ENCODE assay signal across 9 cellular contexts in the genomic region with DNA sequence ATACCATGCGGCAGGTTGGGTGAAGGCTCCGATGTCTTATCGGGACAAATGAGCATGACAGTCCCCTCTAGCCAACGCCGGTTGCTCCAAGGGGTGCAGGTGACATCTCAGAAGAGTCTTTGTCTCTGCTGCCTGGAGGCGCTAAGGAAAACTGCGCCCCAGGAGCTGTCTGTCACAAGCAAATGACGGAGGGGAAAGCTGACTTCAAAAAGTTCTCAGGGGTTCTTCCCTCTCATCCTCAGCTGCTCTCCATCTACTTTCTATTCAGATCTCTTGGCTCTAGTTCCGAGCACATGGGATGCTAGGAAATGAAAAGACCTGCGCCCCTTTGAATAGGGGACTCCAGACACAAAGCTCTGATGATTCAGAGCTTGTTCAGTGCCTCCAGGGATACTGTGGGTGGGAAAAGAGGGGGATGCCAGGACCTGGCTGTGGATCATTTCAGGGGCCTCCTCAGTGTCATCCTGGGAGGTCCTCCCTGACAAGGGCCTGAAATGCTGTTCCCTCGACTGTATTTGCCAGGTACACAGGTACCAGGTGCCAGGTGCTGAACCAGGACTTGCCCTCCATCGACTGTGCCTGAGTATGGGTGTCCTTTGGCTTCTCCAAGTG. TPM values are rescaled to one million over a fixed set of nuclear protein-coding genes. Genes with fewer than 3 reads are reported as not detected.
DNase-seq lines count a peak whose midpoint lies in the region; ATAC-seq and TF ChIP-seq lines count a peak whose summit lies in the region.
"Had no signal": no experiment of that assay in that cellular context is flagged by ENCODE, and none has a peak within 500 bp of the region (broad histone marks: within the 10 kb centered on the region; RNA-seq: fewer than 3 reads in every experiment).

No MANE protein-coding gene starts in this region.

- H2AFZ ChIP-seq in GM23338: peak overlapping the region; percentile 100

- H3K27me3 Mint-ChIP-seq in GM23338 (ENCODE audit: insufficient read depth, low read depth, poor library complexity): peaks cover 18% of the 10 kb centered on the region
- H3K27me3 Mint-ChIP-seq in T-helper 17 cell: no peaks in the 10 kb centered on the region

- peaks cover 7% of the 10 kb centered on the region; the same call in 1 of the 2 replicates for H3F3A ChIP-seq in GM23338 (replicated peaks; ENCODE audit: low read depth)

- no peaks in the 10 kb centered on the region for H3K36me3 ChIP-seq in GM23338 (ENCODE audit: insufficient read depth)

- H3K36me3 Mint-ChIP-seq in GM23338 (ENCODE audit: low read depth): no peaks in the 10 kb centered on the region
- peaks cover 6% of the 10 kb centered on the region for H3K36me3 Mint-ChIP-seq in T-helper 17 cell (ENCODE audit: low read depth)

- no peaks in the 10 kb centered on the region for H3K79me2 ChIP-seq in GM23338 (replicated peaks; ENCODE audit: insufficient read depth)

- H3K9me2 ChIP-seq in GM23338 (ENCODE audit: insufficient read depth): no peaks in the 10 kb centered on the region

- H3K27ac ChIP-seq in GM23338 (ENCODE audit: low read depth): no peak overlapping the region

- no peaks in the 10 kb centered on the region for H3K9me3 Mint-ChIP-seq in GM23338

- H3K27ac Mint-ChIP-seq in GM23338 (no peak overlapping the region), T-helper 17 cell (peak overlapping the region; percentile 86)

- H3K4me1 Mint-ChIP-seq in GM23338 (no peaks in the 10 kb centered on the region), T-helper 17 cell (peaks cover 49% of the 10 kb centered on the region)

- intact Hi-C loops in sciatic nerve (cut with DNase I): no loop called here

- peak overlapping the region; percentile 86 for H3K4me2 ChIP-seq in GM23338

- H3K4me3 Mint-ChIP-seq in GM23338 (peak overlapping the region; percentile 87), T-helper 17 cell (peak overlapping the region; percentile 98)

- peaks cover 11% of the 10 kb centered on the region; the same call in 1 of the 2 replicates for H3K4me1 ChIP-seq in GM23338 (ENCODE audit: insufficient read depth)

- DNase-seq in GM23338 (ENCODE audit: low spot score): peak; percentile 53
- DNase-seq in T-helper 17 cell: no peak
- DNase-seq in foreskin fibroblast: no peak
- no peak for DNase-seq in sciatic nerve (ENCODE audit: low spot score)
- DNase-seq in globus pallidus (ENCODE audit: low spot score): no peak
- DNase-seq: foreskin melanocyte had no signal

- no peak for TF ChIP-seq CTCF in GM23338 (conservative IDR thresholded peaks at IDR 0.05; ENCODE audit: low read depth in 2 of 2)
- no peak for TF ChIP-seq CTCF in foreskin fibroblast (IDR thresholded peaks at IDR 0.05; ENCODE audit: low read depth, low read length)

- H3K4me3 ChIP-seq in GM23338 (peak overlapping the region; percentile 62), foreskin fibroblast (ENCODE audit: low read depth in 1 of 2, low read length in 2 of 2) (peak overlapping the region; percentile 49 to 61)

- H4K20me1 ChIP-seq in GM23338 (replicated peaks; ENCODE audit: insufficient read depth): no peaks in the 10 kb centered on the region

- H3K9me3 ChIP-seq in T-helper 17 cell (ENCODE audit: control insufficient read depth, low read length, poor library complexity, severe bottlenecking): no peaks in the 10 kb centered on the region

- H3K27me3 ChIP-seq in GM23338 (ENCODE audit: insufficient read depth): peaks cover 31% of the 10 kb centered on the region

- no peak for ATAC-seq in GM23338
- no peak for ATAC-seq in T-helper 17 cell
- ATAC-seq in sciatic nerve: peak; percentile 23
- no peak for ATAC-seq in HG02885 (IDR thresholded peaks at IDR 0.05; ENCODE audit: poor library complexity, unreplicated experiment)
- ATAC-seq in GM21447 (IDR thresholded peaks at IDR 0.05; ENCODE audit: unreplicated experiment): no peak
- no peak for ATAC-seq in GM18502 (IDR thresholded peaks at IDR 0.05; ENCODE audit: poor library complexity, unreplicated experiment)

TF ChIP-seq in GM23338, 12 proteins besides CTCF, POLR2A, EP300 and RAD21 (continues in another document):
- TF ChIP-seq ZNF331 (CRISPR knock-in tag; IDR thresholded peaks at IDR 0.05; ENCODE audit: low read depth) (no peak), STAT1 (IDR thresholded peaks at IDR 0.05; ENCODE audit: unreplicated experiment) (no peak), EZH2 (IDR thresholded peaks at IDR 0.05; ENCODE audit: low read depth, unreplicated experiment) (no peak), JUNB (IDR thresholded peaks at IDR 0.05; ENCODE audit: unreplicated experiment) (no peak)
- TF ChIP-seq, protein P1, sequence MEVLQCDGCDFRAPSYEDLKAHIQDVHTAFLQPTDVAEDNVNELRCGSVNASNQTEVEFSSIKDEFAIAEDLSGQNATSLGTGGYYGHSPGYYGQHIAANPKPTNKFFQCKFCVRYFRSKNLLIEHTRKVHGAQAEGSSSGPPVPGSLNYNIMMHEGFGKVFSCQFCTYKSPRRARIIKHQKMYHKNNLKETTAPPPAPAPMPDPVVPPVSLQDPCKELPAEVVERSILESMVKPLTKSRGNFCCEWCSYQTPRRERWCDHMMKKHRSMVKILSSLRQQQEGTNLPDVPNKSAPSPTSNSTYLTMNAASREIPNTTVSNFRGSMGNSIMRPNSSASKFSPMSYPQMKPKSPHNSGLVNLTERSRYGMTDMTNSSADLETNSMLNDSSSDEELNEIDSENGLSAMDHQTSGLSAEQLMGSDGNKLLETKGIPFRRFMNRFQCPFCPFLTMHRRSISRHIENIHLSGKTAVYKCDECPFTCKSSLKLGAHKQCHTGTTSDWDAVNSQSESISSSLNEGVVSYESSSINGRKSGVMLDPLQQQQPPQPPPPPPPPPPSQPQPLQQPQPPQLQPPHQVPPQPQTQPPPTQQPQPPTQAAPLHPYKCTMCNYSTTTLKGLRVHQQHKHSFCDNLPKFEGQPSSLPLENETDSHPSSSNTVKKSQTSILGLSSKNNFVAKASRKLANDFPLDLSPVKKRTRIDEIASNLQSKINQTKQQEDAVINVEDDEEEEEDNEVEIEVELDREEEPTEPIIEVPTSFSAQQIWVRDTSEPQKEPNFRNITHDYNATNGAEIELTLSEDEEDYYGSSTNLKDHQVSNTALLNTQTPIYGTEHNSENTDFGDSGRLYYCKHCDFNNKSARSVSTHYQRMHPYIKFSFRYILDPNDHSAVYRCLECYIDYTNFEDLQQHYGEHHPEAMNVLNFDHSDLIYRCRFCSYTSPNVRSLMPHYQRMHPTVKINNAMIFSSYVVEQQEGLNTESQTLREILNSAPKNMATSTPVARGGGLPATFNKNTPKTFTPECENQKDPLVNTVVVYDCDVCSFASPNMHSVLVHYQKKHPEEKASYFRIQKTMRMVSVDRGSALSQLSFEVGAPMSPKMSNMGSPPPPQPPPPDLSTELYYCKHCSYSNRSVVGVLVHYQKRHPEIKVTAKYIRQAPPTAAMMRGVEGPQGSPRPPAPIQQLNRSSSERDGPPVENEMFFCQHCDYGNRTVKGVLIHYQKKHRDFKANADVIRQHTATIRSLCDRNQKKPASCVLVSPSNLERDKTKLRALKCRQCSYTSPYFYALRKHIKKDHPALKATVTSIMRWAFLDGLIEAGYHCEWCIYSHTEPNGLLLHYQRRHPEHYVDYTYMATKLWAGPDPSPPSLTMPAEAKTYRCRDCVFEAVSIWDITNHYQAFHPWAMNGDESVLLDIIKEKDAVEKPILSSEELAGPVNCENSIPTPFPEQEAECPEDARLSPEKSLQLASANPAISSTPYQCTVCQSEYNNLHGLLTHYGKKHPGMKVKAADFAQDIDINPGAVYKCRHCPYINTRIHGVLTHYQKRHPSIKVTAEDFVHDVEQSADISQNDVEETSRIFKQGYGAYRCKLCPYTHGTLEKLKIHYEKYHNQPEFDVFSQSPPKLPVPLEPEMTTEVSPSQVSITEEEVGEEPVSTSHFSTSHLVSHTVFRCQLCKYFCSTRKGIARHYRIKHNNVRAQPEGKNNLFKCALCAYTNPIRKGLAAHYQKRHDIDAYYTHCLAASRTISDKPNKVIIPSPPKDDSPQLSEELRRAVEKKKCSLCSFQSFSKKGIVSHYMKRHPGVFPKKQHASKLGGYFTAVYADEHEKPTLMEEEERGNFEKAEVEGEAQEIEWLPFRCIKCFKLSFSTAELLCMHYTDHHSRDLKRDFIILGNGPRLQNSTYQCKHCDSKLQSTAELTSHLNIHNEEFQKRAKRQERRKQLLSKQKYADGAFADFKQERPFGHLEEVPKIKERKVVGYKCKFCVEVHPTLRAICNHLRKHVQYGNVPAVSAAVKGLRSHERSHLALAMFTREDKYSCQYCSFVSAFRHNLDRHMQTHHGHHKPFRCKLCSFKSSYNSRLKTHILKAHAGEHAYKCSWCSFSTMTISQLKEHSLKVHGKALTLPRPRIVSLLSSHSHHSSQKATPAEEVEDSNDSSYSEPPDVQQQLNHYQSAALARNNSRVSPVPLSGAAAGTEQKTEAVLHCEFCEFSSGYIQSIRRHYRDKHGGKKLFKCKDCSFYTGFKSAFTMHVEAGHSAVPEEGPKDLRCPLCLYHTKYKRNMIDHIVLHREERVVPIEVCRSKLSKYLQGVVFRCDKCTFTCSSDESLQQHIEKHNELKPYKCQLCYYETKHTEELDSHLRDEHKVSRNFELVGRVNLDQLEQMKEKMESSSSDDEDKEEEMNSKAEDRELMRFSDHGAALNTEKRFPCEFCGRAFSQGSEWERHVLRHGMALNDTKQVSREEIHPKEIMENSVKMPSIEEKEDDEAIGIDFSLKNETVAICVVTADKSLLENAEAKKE (CRISPR knock-in tag; IDR thresholded peaks at IDR 0.05): no peak
- TF ChIP-seq, protein P2, sequence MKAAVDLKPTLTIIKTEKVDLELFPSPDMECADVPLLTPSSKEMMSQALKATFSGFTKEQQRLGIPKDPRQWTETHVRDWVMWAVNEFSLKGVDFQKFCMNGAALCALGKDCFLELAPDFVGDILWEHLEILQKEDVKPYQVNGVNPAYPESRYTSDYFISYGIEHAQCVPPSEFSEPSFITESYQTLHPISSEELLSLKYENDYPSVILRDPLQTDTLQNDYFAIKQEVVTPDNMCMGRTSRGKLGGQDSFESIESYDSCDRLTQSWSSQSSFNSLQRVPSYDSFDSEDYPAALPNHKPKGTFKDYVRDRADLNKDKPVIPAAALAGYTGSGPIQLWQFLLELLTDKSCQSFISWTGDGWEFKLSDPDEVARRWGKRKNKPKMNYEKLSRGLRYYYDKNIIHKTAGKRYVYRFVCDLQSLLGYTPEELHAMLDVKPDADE (IDR thresholded peaks at IDR 0.05): no peak

RNA-seq across cellular contexts. Expression of gene KIAA0040, which starts 0.9 kb away (rescaled TPM):
- 10.2 and 11.9 TPM in 2 replicates for total RNA-seq in GM23338 (2014; rRNA removed; shearing (Covaris generic))
- polyA plus RNA-seq in GM23338 (2016; fragmentation: Nextera tagmentation; extraction: Ambion mirVana): 7.0 and 7.3 TPM in 2 replicates
- total RNA-seq in T-helper 17 cell (10 to 100 TPM; 29.0 to 31.5 TPM), sciatic nerve (16.8 TPM)
